20 cellular contexts compared by ENCODE assay signal in genomic region chr17:73356561-73357170, GRCh38. TPM values are rescaled to one million over a fixed set of nuclear protein-coding genes. Genes with fewer than 3 reads are reported as not detected.
DNase-seq lines count a peak whose midpoint lies in the region; ATAC-seq and TF ChIP-seq lines count a peak whose summit lies in the region.
"Had no signal": no experiment of that assay in that cellular context is flagged by ENCODE, and none has a peak within 500 bp of the region (broad histone marks: within the 10 kb centered on the region; RNA-seq: fewer than 3 reads in every experiment).

No MANE protein-coding gene starts in this region.

- peak overlapping the region; percentile 31 for H2BK12ac ChIP-seq in neuronal stem cell (ENCODE audit: low read length)

- peak overlapping the region; percentile 21 for H2AK5ac ChIP-seq in neuronal stem cell (ENCODE audit: low read depth, low read length)

- 80% methylated on average over 7 of the region's 8 CpGs for WGBS in esophagus muscularis mucosa
- WGBS in neuronal stem cell (ENCODE audit: extremely low coverage in 2 of 2, insufficient read length in 2 of 2, insufficient replicate concordance in 1 of 2), 2 donors = no CpG with 5 or more reads among the region's 8 CpGs

- intact Hi-C loops in left ventricle myocardium inferior (cut with micrococcal nuclease) (no loop called here), esophagus muscularis mucosa (cut with DNase I) (no loop called here)

- H3K18ac ChIP-seq in neuronal stem cell (ENCODE audit: low read length) = peak overlapping the region; percentile 67

- H4K8ac ChIP-seq in neuronal stem cell (ENCODE audit: low read depth, low read length) = no peak overlapping the region

- H3K27ac ChIP-seq in left ventricle myocardium inferior (replicated peaks) (peak overlapping the region; percentile 82), right atrium auricular region (no peak overlapping the region), esophagus muscularis mucosa (replicated peaks in 1 of 4) (peak overlapping the region; percentile 44 to 74 (median 52)), neuronal stem cell (replicated peaks; ENCODE audit: low read length) (no peak overlapping the region)
- H3K27ac ChIP-seq: brain microvascular endothelial cell, KMS-11, right lobe of liver, SK-N-MC, upper lobe of left lung had no signal

- no peak for TF ChIP-seq EP300 in esophagus muscularis mucosa (IDR thresholded peaks at IDR 0.05)

- no peak for ATAC-seq in HG03196 (IDR thresholded peaks at IDR 0.05; ENCODE audit: unreplicated experiment)
- ATAC-seq: activated T-cell treated with anti-CD3 and anti-CD28 coated beads, Interleukin-2, amount 50 U/mL, for 4 hours; GM12878; right lobe of liver had no signal

- no peak overlapping the region for H2BK120ac ChIP-seq in neuronal stem cell (ENCODE audit: low read depth, low read length)

- H4K91ac ChIP-seq in neuronal stem cell (ENCODE audit: low read depth, low read length, poor library complexity) = no peak overlapping the region

- peak overlapping the region; percentile 69 for H3K23ac ChIP-seq in neuronal stem cell (ENCODE audit: low read depth, low read length, poor library complexity)

- H3K27me3 ChIP-seq in left ventricle myocardium inferior (ENCODE audit: low read depth) (no peaks in the 10 kb centered on the region), right atrium auricular region (no peaks in the 10 kb centered on the region), esophagus muscularis mucosa (no peaks in the 10 kb centered on the region), neuronal stem cell (ENCODE audit: control insufficient read depth in 3 of 3, insufficient read depth in 3 of 3, low read depth in 1 of 3, low read length in 3 of 3) (no peaks in the 10 kb centered on the region)
- H3K27me3 ChIP-seq: brain microvascular endothelial cell, pancreas, right lobe of liver, upper lobe of left lung had no signal

- no peak for TF ChIP-seq POLR2A in esophagus muscularis mucosa (IDR thresholded peaks at IDR 0.05; ENCODE audit: low read depth)

- H3K4ac ChIP-seq in neuronal stem cell (ENCODE audit: low read length) = no peak overlapping the region

- H3K9ac ChIP-seq in neuronal stem cell (ENCODE audit: low read depth, low read length, poor library complexity) = peak overlapping the region; percentile 37
- H3K9ac ChIP-seq: KMS-11 had no signal

- H2BK5ac ChIP-seq in neuronal stem cell (ENCODE audit: low read length) = peak overlapping the region; percentile 29

- H3K4me2 ChIP-seq in neuronal stem cell (ENCODE audit: insufficient read depth, low read length, poor library complexity, severe bottlenecking) = no peak overlapping the region
- H3K4me2 ChIP-seq: KMS-11 had no signal

- TF ChIP-seq CTCF in left ventricle myocardium inferior (IDR thresholded peaks at IDR 0.05; ENCODE audit: borderline replicate concordance) = no peak
- no peak for TF ChIP-seq CTCF in right atrium auricular region (IDR thresholded peaks at IDR 0.05)
- no peak for TF ChIP-seq CTCF in esophagus muscularis mucosa (IDR thresholded peaks at IDR 0.05)

- H2AFZ ChIP-seq in neuronal stem cell (ENCODE audit: low read length) = no peak overlapping the region

- H3K36me3 ChIP-seq in left ventricle myocardium inferior = no peaks in the 10 kb centered on the region
- no peaks in the 10 kb centered on the region for H3K36me3 ChIP-seq in right atrium auricular region
- H3K36me3 ChIP-seq in esophagus muscularis mucosa = no peaks in the 10 kb centered on the region
- H3K36me3 ChIP-seq in neuronal stem cell (replicated peaks in 1 of 2; ENCODE audit: control insufficient read depth in 2 of 2, insufficient read depth in 2 of 2, low read length in 2 of 2) = peaks cover 23 to 27% of the 10 kb centered on the region in 2 donors
- H3K36me3 ChIP-seq: brain microvascular endothelial cell, pancreas, right lobe of liver, upper lobe of left lung had no signal

- DNase-seq in left ventricle myocardium inferior = no peak
- no peak for DNase-seq in right atrium auricular region (ENCODE audit: low spot score)
- DNase-seq in esophagus muscularis mucosa (ENCODE audit: extremely low spot score) = no peak
- DNase-seq in neuronal stem cell (ENCODE audit: low spot score) = no peak
- DNase-seq in effector CD8-positive, alpha-beta T cell (lab: John Stamatoyannopoulos, UW) = no peak
- no peak for DNase-seq in NCI-H146 (lab: John Stamatoyannopoulos, UW)
- no peak for DNase-seq in NCI-H187 treated with DMSO at 0.1 percent for 48 hours (lab: John Stamatoyannopoulos, UW)
- DNase-seq: activated CD4-positive, alpha-beta T cell treated with anti-CD3 and anti-CD28 coated beads for 48 hours; activated T-cell treated with anti-CD3 and anti-CD28 coated beads, Interleukin-2, amount 50 U/mL, for 4 hours; brain microvascular endothelial cell; DND-41; NCI-H2171 treated with DMSO at 0.1 percent for 48 hours; NCI-H524; right lobe of liver; upper lobe of left lung had no signal

- no peaks in the 10 kb centered on the region for H3K79me1 ChIP-seq in neuronal stem cell (ENCODE audit: low read depth, low read length)

- no peak overlapping the region for H3K4me3 ChIP-seq in left ventricle myocardium inferior
- H3K4me3 ChIP-seq in right atrium auricular region = no peak overlapping the region
- no peak overlapping the region for H3K4me3 ChIP-seq in esophagus muscularis mucosa
- no peak overlapping the region for H3K4me3 ChIP-seq in neuronal stem cell (ENCODE audit: low read length in 2 of 2)
- H3K4me3 ChIP-seq: GM12878, pancreas, right lobe of liver, SK-N-MC, upper lobe of left lung had no signal

- no peak overlapping the region for H2BK15ac ChIP-seq in neuronal stem cell (ENCODE audit: low read length)

- H3K14ac ChIP-seq in neuronal stem cell (ENCODE audit: low read length) = no peak overlapping the region

- H3K4me1 ChIP-seq in left ventricle myocardium inferior = peaks cover 48% of the 10 kb centered on the region
- H3K4me1 ChIP-seq in right atrium auricular region = peaks cover 0 to 28% of the 10 kb centered on the region in 2 donors
- H3K4me1 ChIP-seq in esophagus muscularis mucosa = peaks cover 20 to 35% (median 25%) of the 10 kb centered on the region in 4 donors
- H3K4me1 ChIP-seq in neuronal stem cell (ENCODE audit: control insufficient read depth in 2 of 2, insufficient read depth in 1 of 2, low read depth in 1 of 2, low read length in 2 of 2) = peaks cover 4 to 32% of the 10 kb centered on the region in 2 donors
- H3K4me1 ChIP-seq: right lobe of liver had no signal

- H3K9me3 ChIP-seq in left ventricle myocardium inferior (replicated peaks) = no peaks in the 10 kb centered on the region
- no peaks in the 10 kb centered on the region for H3K9me3 ChIP-seq in right atrium auricular region
- H3K9me3 ChIP-seq in esophagus muscularis mucosa = no peaks in the 10 kb centered on the region
- H3K9me3 ChIP-seq in neuronal stem cell (replicated peaks in 1 of 2; ENCODE audit: control insufficient read depth in 2 of 2, insufficient read depth in 1 of 2, low read depth in 1 of 2, low read length in 2 of 2) = no peaks in the 10 kb centered on the region
- H3K9me3 ChIP-seq: pancreas, right lobe of liver, upper lobe of left lung had no signal

RNA-seq across cellular contexts. Expression of gene CDC42EP4, which starts 44.9 kb away (rescaled TPM):
- total RNA-seq in left ventricle myocardium inferior = 34.0 TPM
- total RNA-seq in right atrium auricular region = 10 to 100 TPM; 35.4 to 56.0 TPM
- 100 to 1,000 TPM in 2 of 4 donors, 10 to 100 TPM in 2; 48.6 to 129 (median 104) TPM for total RNA-seq in esophagus muscularis mucosa
- polyA plus RNA-seq in neuronal stem cell (2013, experiment 1 of 2) = 23.5 TPM
- 23.9 TPM for polyA plus RNA-seq in neuronal stem cell (2013, experiment 2 of 2)

Comparison
In these comparisons a context has a peak if more than half of its experiments do, and no peak if none do; other contexts are left out.
1. H3K27ac ChIP-seq: peak in left ventricle myocardium inferior (single experiment) and esophagus muscularis mucosa (4 of 4); none in right atrium auricular region (0 of 2) and neuronal stem cell (single experiment).